ENCODE assay signal across 8 cellular contexts in genomic region chr6:31400467-31401289, GRCh38. TPM values are rescaled to one million over a fixed set of nuclear protein-coding genes. Genes with fewer than 3 reads are reported as not detected.
DNase-seq lines count a peak whose midpoint lies in the region; ATAC-seq, FAIRE-seq and TF ChIP-seq lines count a peak whose summit lies in the region.

No MANE protein-coding gene starts in this region.

- 0 out of 2 replicates have a peak, but pooled peaks cover 5% of the 10 kb centered on the region for H3K9me3 ChIP-seq in HUES64 (ENCODE audit: insufficient read depth, low read depth, low read length)

- H3K4me1 Mint-ChIP-seq in activated B cell treated with CpG ODN at 0.5 μM for 24 hours: peaks cover 50% of the 10 kb centered on the region
- H3K4me1 Mint-ChIP-seq in central memory CD8-positive, alpha-beta T cell: peaks cover 69% of the 10 kb centered on the region

- peak overlapping the region; percentile 90 for H3K27ac Mint-ChIP-seq in activated B cell treated with CpG ODN at 0.5 μM for 24 hours
- H3K27ac Mint-ChIP-seq in central memory CD8-positive, alpha-beta T cell (ENCODE audit: low read depth): peak overlapping the region; percentile 80

- no peak for FAIRE-seq in GM12892 (lab: Jason Lieb, UNC)

- H3K9me3 Mint-ChIP-seq in activated B cell treated with CpG ODN at 0.5 μM for 24 hours: no peaks in the 10 kb centered on the region
- H3K9me3 Mint-ChIP-seq in central memory CD8-positive, alpha-beta T cell: no peaks in the 10 kb centered on the region

- H3K4me1 ChIP-seq in HUES64 (ENCODE audit: insufficient read depth, low read length): peaks cover 12% of the 10 kb centered on the region

- CTCF ChIA-PET in activated B cell treated with CpG ODN at 0.5 μM for 24 hours (lab: Charles Lee): interaction anchor here (0.7 to 4.5 kb wide), 6 partner anchors 34 to 786 kb away, joined by 3 to 22 read pairs (median 5); no protein-coding TSS in a partner anchor

- peaks cover 10% of the 10 kb centered on the region for H3K36me3 Mint-ChIP-seq in activated B cell treated with CpG ODN at 0.5 μM for 24 hours (ENCODE audit: low read depth)
- H3K36me3 Mint-ChIP-seq in central memory CD8-positive, alpha-beta T cell (ENCODE audit: insufficient read depth): peaks cover 18% of the 10 kb centered on the region

- DNase-seq in GM12892 (ENCODE audit: insufficient read length) (no peak), activated B cell treated with CpG ODN at 0.5 μM for 24 hours (peak; percentile 50), left kidney (ENCODE audit: low read depth, low spot score) (peak; percentile 60)
- peak; percentile 33 to 38 for DNase-seq in central memory CD8-positive, alpha-beta T cell (ENCODE audit: low spot score in 2 of 2)
- peak; percentile 55 to 64 for DNase-seq in stimulated activated CD4-positive, alpha-beta T cell treated with anti-CD3 and anti-CD28 coated beads, Interleukin-2, amount 100 ng/mL, for 48 hours

- peak overlapping the region; percentile 70 for H3K4me3 ChIP-seq in HUES64 (ENCODE audit: low read length)

- 8% methylated on average over 30 of the region's 30 CpGs for WGBS in HUES64

- H3K27me3 ChIP-seq in HUES64 (ENCODE audit: insufficient read depth, low read length): peaks cover 40% of the 10 kb centered on the region

- no peaks in the 10 kb centered on the region for H3K36me3 ChIP-seq in HUES64 (ENCODE audit: insufficient read depth, low read length)

- no peaks in the 10 kb centered on the region for H3K27me3 Mint-ChIP-seq in activated B cell treated with CpG ODN at 0.5 μM for 24 hours
- H3K27me3 Mint-ChIP-seq in central memory CD8-positive, alpha-beta T cell: no peaks in the 10 kb centered on the region

- peak; percentile 75 for TF ChIP-seq POLR2A in GM12892 (IDR thresholded peaks at IDR 0.05; ENCODE audit: low read depth, low read length)

- intact Hi-C loops in activated B cell treated with CpG ODN at 0.5 μM for 24 hours (cut with micrococcal nuclease): loop anchor here (1.0 to 5.0 kb wide), 4 partner anchors 22 to 1990 kb away; partner anchors contain the start of gene KIFC1

- POLR2A ChIA-PET in activated B cell treated with CpG ODN at 0.5 μM for 24 hours (lab: Charles Lee): interaction anchor here (0.6 to 4.1 kb wide), 16 partner anchors 19 to 1072 kb away, joined by 3 to 25 read pairs (median 4); no protein-coding TSS in a partner anchor

- H3K4me3 Mint-ChIP-seq in activated B cell treated with CpG ODN at 0.5 μM for 24 hours: peak overlapping the region; percentile 91
- peak overlapping the region; percentile 81 for H3K4me3 Mint-ChIP-seq in central memory CD8-positive, alpha-beta T cell

- ATAC-seq in activated B cell treated with CpG ODN at 0.5 μM for 24 hours (ENCODE audit: low read depth) (peak; percentile 66), GM21526 (IDR thresholded peaks at IDR 0.05; ENCODE audit: low FRiP score, unreplicated experiment) (no peak), GM19452 (IDR thresholded peaks at IDR 0.05; ENCODE audit: unreplicated experiment) (no peak)
- ATAC-seq in central memory CD8-positive, alpha-beta T cell (replicated peaks; ENCODE audit: extremely low read depth, poor library complexity, severe bottlenecking): peak; percentile 62

- H3K9ac ChIP-seq in HUES64 (ENCODE audit: low read depth, low read length): peak overlapping the region; percentile 38

- no peak for TF ChIP-seq CTCF in activated B cell treated with CpG ODN at 0.5 μM for 24 hours (IDR thresholded peaks at IDR 0.05)

- H3K27ac ChIP-seq in HUES64 (ENCODE audit: low read depth, low read length): no peak overlapping the region

RNA-seq across cellular contexts. Expression of gene MICA, which starts 2.7 kb away (rescaled TPM):
- 8.2 TPM for polyA plus RNA-seq in GM12892 (2012; ENCODE audit: missing spikeins)
- polyA plus RNA-seq in HUES64 (2013, experiment 1 of 2): 11.3 TPM
- polyA plus RNA-seq in HUES64 (2013, experiment 2 of 2): 15.2 TPM
- total RNA-seq in activated B cell treated with CpG ODN at 0.5 μM for 24 hours: 8.9 and 9.0 TPM in 2 replicates

RNA-seq across cellular contexts. Expression of gene HLA-B, which starts 43.7 kb away (rescaled TPM):
- polyA plus RNA-seq in GM12892 (2012; ENCODE audit: missing spikeins): 4,038 TPM
- polyA plus RNA-seq in HUES64 (2013, experiment 1 of 2): 33.1 TPM
- 34.6 TPM for polyA plus RNA-seq in HUES64 (2013, experiment 2 of 2)
- total RNA-seq in activated B cell treated with CpG ODN at 0.5 μM for 24 hours: 3,667 and 3,668 TPM in 2 replicates

Comparison
In these comparisons a context has a peak if more than half of its experiments do, and no peak if none do; other contexts are left out.
1. ATAC-seq: peak in activated B cell treated with CpG ODN at 0.5 μM for 24 hours (single experiment) and central memory CD8-positive, alpha-beta T cell (single experiment); none in GM21526 (single experiment) and GM19452 (single experiment).